In genomic region chr4:75146223-75146622, GRCh38 we compare ENCODE assay signal across 30 cellular contexts.
"Had no signal": no experiment of that assay in that cellular context is flagged by ENCODE, and none has a peak within 500 bp of the region (broad histone marks: within the 10 kb centered on the region; RNA-seq: fewer than 3 reads in every experiment).

No MANE protein-coding gene starts in this region.

- H3K4me3 ChIP-seq: adrenal gland, body of pancreas, cardiac muscle cell, colonic mucosa, esophagus squamous epithelium, gastroesophageal sphincter, heart right ventricle had no signal

- H3K27ac ChIP-seq: adrenal gland, body of pancreas, cardiac muscle cell, colonic mucosa, epithelial cell of prostate, esophagus squamous epithelium, gastroesophageal sphincter, heart right ventricle, WERI-Rb-1 had no signal

- H3K4me1 ChIP-seq: adrenal gland, body of pancreas, colonic mucosa, esophagus squamous epithelium, gastroesophageal sphincter, heart right ventricle had no signal

- DNase-seq: activated B cell treated with CpG ODN at 0.5 μM for 24 hours; activated CD4-positive, alpha-beta T cell treated with anti-CD3 and anti-CD28 coated beads for 48 hours; activated CD4-positive, alpha-beta T cell treated with anti-CD3 and anti-CD28 coated beads, Interleukin-2, amount 50 U/mL, for 1 hour; activated CD4-positive, alpha-beta T cell treated with anti-CD3 and anti-CD28 coated beads, Interleukin-2, amount 50 U/mL, for 48 hours; activated CD8-positive, alpha-beta memory T cell treated with anti-CD3 and anti-CD28 coated beads, Interleukin-2, amount 10 ng/mL, durations not matched to agents 7 days and 5 days; activated CD8-positive, alpha-beta memory T cell treated with anti-CD3 and anti-CD28 coated beads, Interleukin-2, amount 50 U/mL, for 4 hours; activated CD8-positive, alpha-beta T cell treated with anti-CD3 and anti-CD28 coated beads for 36 hours; activated effector memory CD4-positive, alpha-beta T cell treated with anti-CD3 and anti-CD28 coated beads, Interleukin-2, amount 50 U/mL, for 16 hours; activated naive CD4-positive, alpha-beta T cell treated with anti-CD3 and anti-CD28 coated beads for 36 hours; activated naive CD8-positive, alpha-beta T cell treated with anti-CD3 and anti-CD28 coated beads for 36 hours; activated naive CD8-positive, alpha-beta T cell treated with anti-CD3 and anti-CD28 coated beads, Interleukin-2, amount 50 U/mL, for 24 hours; activated T-cell treated with anti-CD3 and anti-CD28 coated beads, Interleukin-2, amount 50 U/mL, for 1 hour; activated T-cell treated with anti-CD3 and anti-CD28 coated beads, Interleukin-2, amount 50 U/mL, for 48 hours; adrenal gland; amygdala; aorta; body of pancreas; central memory CD4-positive, alpha-beta T cell; cerebellar nuclear complex; colonic mucosa; effector CD8-positive, alpha-beta T cell; esophagus squamous epithelium; foreskin melanocyte; heart right ventricle; T1000; WERI-Rb-1 had no signal

- H3K27me3 ChIP-seq: adrenal gland, body of pancreas, cardiac muscle cell, colonic mucosa, esophagus squamous epithelium, gastroesophageal sphincter, heart right ventricle had no signal

- ATAC-seq: activated CD4-positive, CD25-positive, alpha-beta regulatory T cell treated with anti-CD3 and anti-CD28 coated beads, Interleukin-2, amount 50 U/mL, for 24 hours; activated CD8-positive, alpha-beta memory T cell treated with anti-CD3 and anti-CD28 coated beads, Interleukin-2, amount 10 ng/mL, durations not matched to agents 7 days and 5 days; activated CD8-positive, alpha-beta T cell treated with anti-CD3 and anti-CD28 coated beads for 36 hours; activated naive CD8-positive, alpha-beta T cell treated with anti-CD3 and anti-CD28 coated beads, Interleukin-2, amount 50 U/mL, for 24 hours; body of pancreas; gastroesophageal sphincter; heart right ventricle had no signal

- H3K36me3 ChIP-seq: adrenal gland, cardiac muscle cell, colonic mucosa, esophagus squamous epithelium, gastroesophageal sphincter, heart right ventricle, WERI-Rb-1 had no signal

- H3K9me3 ChIP-seq: adrenal gland, body of pancreas, colonic mucosa, esophagus squamous epithelium, gastroesophageal sphincter, heart right ventricle had no signal
